In the genomic region with DNA sequence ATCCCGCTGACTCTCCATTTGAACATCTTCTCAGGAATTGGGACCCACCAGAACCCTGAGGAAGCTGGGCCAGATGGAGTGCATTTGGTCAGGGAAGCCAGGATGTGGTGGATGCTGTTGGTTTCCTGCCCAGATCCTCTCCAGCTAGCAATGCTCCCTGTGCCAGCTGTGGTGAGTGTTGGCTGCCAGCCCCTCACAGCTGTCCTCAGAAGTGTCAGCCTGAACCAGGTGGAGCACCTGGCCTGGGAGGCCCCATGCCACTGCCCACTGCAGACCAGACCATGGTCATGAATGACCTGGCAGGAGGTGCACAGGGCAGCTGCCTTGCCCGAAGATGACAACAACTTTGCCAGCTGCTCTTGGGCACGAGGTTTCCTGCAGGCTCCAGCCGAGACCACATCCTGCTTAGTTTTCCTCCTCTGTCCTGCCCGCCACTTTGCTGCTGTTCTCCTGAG, we compare ENCODE assay signal across 14 cellular contexts. TPM values are rescaled to one million over a fixed set of nuclear protein-coding genes. Genes with fewer than 3 reads are reported as not detected.
DNase-seq lines count a peak whose midpoint lies in the region; ATAC-seq and TF ChIP-seq lines count a peak whose summit lies in the region.
"Had no signal": no experiment of that assay in that cellular context is flagged by ENCODE, and none has a peak within 500 bp of the region (broad histone marks: within the 10 kb centered on the region; RNA-seq: fewer than 3 reads in every experiment).

No MANE protein-coding gene starts in this region.

- H3K27me3 Mint-ChIP-seq in activated T-cell treated with anti-CD3 and anti-CD28 coated beads, Interleukin-2, amount 50 U/mL, for 4 hours (ENCODE audit: low read depth) = no peaks in the 10 kb centered on the region

- no peak for TF ChIP-seq POLR2A in stomach (IDR thresholded peaks at IDR 0.05)

- H3K27me3 ChIP-seq in stomach (peaks cover 0 to 11% (median 5%) of the 10 kb centered on the region in 3 donors), foreskin keratinocyte (peaks cover 20% of the 10 kb centered on the region)
- H3K27me3 ChIP-seq: tibial nerve had no signal

- ATAC-seq in activated T-cell treated with anti-CD3 and anti-CD28 coated beads, Interleukin-2, amount 50 U/mL, for 4 hours = peak in 1 of 2 donors; percentile 41
- ATAC-seq in esophagus mucosa = no peak
- no peak for ATAC-seq in foreskin keratinocyte
- no peak for ATAC-seq in HG02571 (IDR thresholded peaks at IDR 0.05; ENCODE audit: unreplicated experiment)
- ATAC-seq: sciatic nerve had no signal

- no peaks in the 10 kb centered on the region for H3K36me3 ChIP-seq in stomach
- H3K36me3 ChIP-seq: tibial nerve had no signal

- H3K9me3 Mint-ChIP-seq in activated T-cell treated with anti-CD3 and anti-CD28 coated beads, Interleukin-2, amount 50 U/mL, for 4 hours = peaks cover 7% of the 10 kb centered on the region

- peak overlapping the region; percentile 40 for H3K4me3 Mint-ChIP-seq in activated T-cell treated with anti-CD3 and anti-CD28 coated beads, Interleukin-2, amount 50 U/mL, for 4 hours
- H3K4me3 Mint-ChIP-seq: naive B cell had no signal

- H3K4me1 ChIP-seq in stomach (no peaks in the 10 kb centered on the region), foreskin keratinocyte (no peaks in the 10 kb centered on the region)
- H3K4me1 ChIP-seq: tibial nerve had no signal

- 52 to 86% (median 57%) methylated on average over 4 to 5 of the region's 5 CpGs for WGBS in stomach, 5 donors

- H3K4me1 Mint-ChIP-seq in activated T-cell treated with anti-CD3 and anti-CD28 coated beads, Interleukin-2, amount 50 U/mL, for 4 hours (ENCODE audit: low read depth) = peaks cover 34% of the 10 kb centered on the region
- H3K4me1 Mint-ChIP-seq: naive B cell had no signal

- peaks cover 5 to 21% (median 10%) of the 10 kb centered on the region in 4 donors for H3K9me3 ChIP-seq in stomach

- TF ChIP-seq EP300 in stomach (IDR thresholded peaks at IDR 0.05) = no peak

- TF ChIP-seq CTCF in astrocyte of the cerebellum (IDR thresholded peaks at IDR 0.05; ENCODE audit: low read depth, low read length, missing control alignments) (no peak), stomach (IDR thresholded peaks at IDR 0.05) (no peak), foreskin keratinocyte (conservative IDR thresholded peaks at IDR 0.05) (no peak)

- in situ Hi-C loops in astrocyte of the cerebellum (cut with HindIII; ENCODE audit: low sequenced_read_pairs) = no loop called here

- no peak for DNase-seq in activated T-cell treated with anti-CD3 and anti-CD28 coated beads, Interleukin-2, amount 50 U/mL, for 4 hours
- no peak for DNase-seq in activated T-cell treated with anti-CD3 and anti-CD28 coated beads for 4 hours
- peak; percentile 90 for DNase-seq in NCI-H2196 (lab: John Stamatoyannopoulos, UW; ENCODE audit: unreplicated experiment)
- peak; percentile 15 for DNase-seq in astrocyte of the cerebellum (ENCODE audit: low read depth)
- DNase-seq in stomach = peak; percentile 21
- no peak for DNase-seq in foreskin keratinocyte
- DNase-seq: naive B cell had no signal

- H3K27ac ChIP-seq in stomach (no peak overlapping the region), foreskin keratinocyte (no peak overlapping the region)
- H3K27ac ChIP-seq: tibial nerve had no signal

- peaks cover 3% of the 10 kb centered on the region for H3K36me3 Mint-ChIP-seq in activated T-cell treated with anti-CD3 and anti-CD28 coated beads, Interleukin-2, amount 50 U/mL, for 4 hours (ENCODE audit: insufficient read depth)
- H3K36me3 Mint-ChIP-seq: naive B cell had no signal

- H3K4me3 ChIP-seq in astrocyte of the cerebellum (ENCODE audit: low read depth, low read length) (no peak overlapping the region), stomach (no peak overlapping the region)
- H3K4me3 ChIP-seq: tibial nerve had no signal

- intact Hi-C loops in stomach (cut with DNase I; ENCODE audit: low total_unique reads) = no loop called here

RNA-seq across cellular contexts. Expression of a gene that starts 54.4 kb away (rescaled TPM):
- not detected for total RNA-seq in activated T-cell treated with anti-CD3 and anti-CD28 coated beads, Interleukin-2, amount 50 U/mL, for 4 hours
- total RNA-seq in stomach = not detected
- polyA plus RNA-seq in stomach = not detected
- total RNA-seq in esophagus mucosa = not detected
- total RNA-seq in foreskin keratinocyte = not detected in 2 replicates
- not detected in 2 replicates for polyA plus RNA-seq in foreskin keratinocyte
- total RNA-seq: OCI-LY7; sciatic nerve; T-helper 1 cell treated with Interleukin-12 subunit alpha and Interleukin-12 subunit beta and Interleukin-4 antibody, amounts not matched to agents 30 ng/mL and 1 ng/mL, for 36 hours; tibial nerve had no signal
- polyA plus RNA-seq: esophagus had no signal

Comparison
In these comparisons a context has a peak if more than half of its experiments do, and no peak if none do; other contexts are left out.
1. DNase-seq: peak in NCI-H2196 (single experiment), astrocyte of the cerebellum (single experiment) and stomach (single experiment); none in activated T-cell treated with anti-CD3 and anti-CD28 coated beads, Interleukin-2, amount 50 U/mL, for 4 hours (single experiment), activated T-cell treated with anti-CD3 and anti-CD28 coated beads for 4 hours (single experiment) and foreskin keratinocyte (0 of 2).